In the genomic region with DNA sequence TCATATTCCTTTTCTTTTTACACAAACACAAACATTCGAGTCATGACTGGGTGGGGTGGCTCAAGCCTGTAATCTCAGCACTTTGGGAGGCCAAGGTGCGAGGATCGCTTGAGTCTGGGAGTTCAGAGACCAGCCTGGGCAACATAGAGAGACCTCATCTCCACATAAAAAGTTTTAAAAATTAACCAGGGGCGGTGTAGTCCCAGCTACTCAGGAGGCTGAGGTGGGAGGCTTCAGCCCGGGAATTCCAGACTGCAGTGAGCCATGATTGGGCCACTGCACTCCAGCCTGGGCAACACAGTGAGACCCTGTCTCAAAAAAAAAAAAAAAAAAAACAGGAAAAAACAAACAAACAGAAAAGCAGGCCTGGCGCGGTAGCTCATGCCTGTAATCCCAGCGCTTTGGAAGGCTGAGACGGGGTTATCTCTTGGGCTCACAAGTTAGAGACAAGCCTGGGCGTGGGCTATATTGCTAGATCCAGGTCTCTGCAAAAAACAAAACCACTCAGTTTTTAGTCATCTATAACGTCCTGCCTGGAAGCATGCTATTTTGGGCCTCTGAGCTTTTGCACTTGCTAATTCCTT, we compare ENCODE assay signal across 8 cellular contexts. TPM values are rescaled to one million over a fixed set of nuclear protein-coding genes. Genes with fewer than 3 reads are reported as not detected.
DNase-seq lines count a peak whose midpoint lies in the region; ATAC-seq and TF ChIP-seq lines count a peak whose summit lies in the region.

No MANE protein-coding gene starts in this region.

- TF ChIP-seq CTCF in BE2C (IDR thresholded peaks at IDR 0.05; ENCODE audit: low read depth, low read length) (no peak), Loucy (conservative IDR thresholded peaks at IDR 0.05; ENCODE audit: low read length) (no peak), nephron progenitor cell (IDR thresholded peaks at IDR 0.05) (no peak)

- H3K4me1 Mint-ChIP-seq in nephron progenitor cell, result peaks cover 23% of the 10 kb centered on the region

- DNase-seq in BE2C, result no peak
- no peak for DNase-seq in nephron progenitor cell
- DNase-seq in SIG-M5 treated with dmso at 0.1 percent for 504 hours (lab: John Stamatoyannopoulos, UW; ENCODE audit: unreplicated experiment), result no peak
- no peak for DNase-seq in NCI-H446 treated with DMSO at 0.1 percent for 48 hours (lab: John Stamatoyannopoulos, UW)
- DNase-seq in 8988T, result no peak

- H3K4me2 ChIP-seq in Loucy (ENCODE audit: low read depth, low read length, poor library complexity, severe bottlenecking), result peak overlapping the region; percentile 88

- H3K27me3 ChIP-seq in BE2C (no peaks in the 10 kb centered on the region), Loucy (ENCODE audit: insufficient read depth, low read length, poor library complexity, severe bottlenecking) (no peaks in the 10 kb centered on the region), duodenal mucosa (ENCODE audit: control insufficient read depth in 1 of 2, insufficient read depth in 2 of 2, low read length in 2 of 2) (no peaks in the 10 kb centered on the region)

- H3K27ac Mint-ChIP-seq in nephron progenitor cell, result peak overlapping the region; percentile 42

- no peaks in the 10 kb centered on the region for H3F3A ChIP-seq in Loucy (ENCODE audit: low read depth)

- H4K20me1 ChIP-seq in Loucy (ENCODE audit: insufficient read depth, low read length, poor library complexity, severe bottlenecking), result no peaks in the 10 kb centered on the region

- no peak for ATAC-seq in HG03175 (IDR thresholded peaks at IDR 0.05; ENCODE audit: unreplicated experiment)

- no peaks in the 10 kb centered on the region for H3K9me2 ChIP-seq in Loucy (replicated peaks; ENCODE audit: low read depth, low read length)

- no peaks in the 10 kb centered on the region for H3K9me3 ChIP-seq in BE2C
- no peaks in the 10 kb centered on the region for H3K9me3 ChIP-seq in Loucy (ENCODE audit: insufficient read depth, low read depth, low read length)
- no peaks in the 10 kb centered on the region for H3K9me3 ChIP-seq in duodenal mucosa (ENCODE audit: control insufficient read depth in 1 of 2, low read length in 2 of 2)

- H3K4me1 ChIP-seq in BE2C (no peaks in the 10 kb centered on the region), Loucy (ENCODE audit: insufficient read depth, low read length, poor library complexity, severe bottlenecking) (peaks cover 9% of the 10 kb centered on the region), duodenal mucosa (ENCODE audit: control insufficient read depth in 1 of 2, insufficient read depth in 2 of 2, low read length in 2 of 2) (peaks cover 12 to 14% of the 10 kb centered on the region in 2 donors)

- H3K4me3 ChIP-seq in BE2C (ENCODE audit: low read depth, low read length) (peak overlapping the region; percentile 64), Loucy (ENCODE audit: low read length, poor library complexity, severe bottlenecking) (peak overlapping the region; percentile 81), duodenal mucosa (ENCODE audit: low read depth in 1 of 2, low read length in 2 of 2) (peak overlapping the region; percentile 87 to 89)

- H3K9me3 Mint-ChIP-seq in nephron progenitor cell, result no peaks in the 10 kb centered on the region

- H3K4me3 Mint-ChIP-seq in nephron progenitor cell, result peak overlapping the region; percentile 81

- H3K9ac ChIP-seq in Loucy (ENCODE audit: low read depth, low read length, poor library complexity, severe bottlenecking), result peak overlapping the region; percentile 97
- peak overlapping the region; percentile 1 to 20 for H3K9ac ChIP-seq in duodenal mucosa (ENCODE audit: low read depth in 1 of 2, low read length in 2 of 2)

- peaks cover 3% of the 10 kb centered on the region for H3K36me3 ChIP-seq in BE2C
- no peaks in the 10 kb centered on the region for H3K36me3 ChIP-seq in Loucy (ENCODE audit: insufficient read depth, low read length)
- H3K36me3 ChIP-seq in duodenal mucosa (ENCODE audit: control insufficient read depth in 1 of 2, insufficient read depth in 2 of 2, low read length in 2 of 2), result peaks cover 0 to 7% of the 10 kb centered on the region in 2 donors

- H2AFZ ChIP-seq in Loucy (ENCODE audit: low read length), result peak overlapping the region; percentile 87

- H3K36me3 Mint-ChIP-seq in nephron progenitor cell (ENCODE audit: low read depth), result peaks cover 30% of the 10 kb centered on the region

- peak overlapping the region; percentile 28 for H3K27ac ChIP-seq in duodenal mucosa (ENCODE audit: low read depth, low read length)

- H3K79me2 ChIP-seq in Loucy (ENCODE audit: insufficient read depth, low read length), result peaks cover 19% of the 10 kb centered on the region

- peaks cover 23% of the 10 kb centered on the region for H3K27me3 Mint-ChIP-seq in nephron progenitor cell (ENCODE audit: low read depth, poor library complexity)

RNA-seq across cellular contexts. Expression of a gene that starts 0.6 kb away (rescaled TPM):
- polyA plus RNA-seq in BE2C (2012; ENCODE audit: insufficient read depth, insufficient read length, low read depth), result 70.8 TPM

RNA-seq across cellular contexts. Expression of a gene that starts 11.0 kb away (rescaled TPM):
- 845 TPM for polyA plus RNA-seq in BE2C (2012; ENCODE audit: insufficient read depth, insufficient read length, low read depth)

RNA-seq across cellular contexts. Expression of a gene that starts 20.6 kb away (rescaled TPM):
- not detected for polyA plus RNA-seq in BE2C (2012; ENCODE audit: insufficient read depth, insufficient read length, low read depth)

RNA-seq across cellular contexts. Expression of a gene that starts 39.0 kb away (rescaled TPM):
- 10.3 TPM for polyA plus RNA-seq in BE2C (2012; ENCODE audit: insufficient read depth, insufficient read length, low read depth)

RNA-seq across cellular contexts. Expression of a gene that starts 39.6 kb away (rescaled TPM):
- 359 TPM for polyA plus RNA-seq in BE2C (2012; ENCODE audit: insufficient read depth, insufficient read length, low read depth)
